Comparison of ENCODE assay signal across 13 cellular contexts in the genomic region with DNA sequence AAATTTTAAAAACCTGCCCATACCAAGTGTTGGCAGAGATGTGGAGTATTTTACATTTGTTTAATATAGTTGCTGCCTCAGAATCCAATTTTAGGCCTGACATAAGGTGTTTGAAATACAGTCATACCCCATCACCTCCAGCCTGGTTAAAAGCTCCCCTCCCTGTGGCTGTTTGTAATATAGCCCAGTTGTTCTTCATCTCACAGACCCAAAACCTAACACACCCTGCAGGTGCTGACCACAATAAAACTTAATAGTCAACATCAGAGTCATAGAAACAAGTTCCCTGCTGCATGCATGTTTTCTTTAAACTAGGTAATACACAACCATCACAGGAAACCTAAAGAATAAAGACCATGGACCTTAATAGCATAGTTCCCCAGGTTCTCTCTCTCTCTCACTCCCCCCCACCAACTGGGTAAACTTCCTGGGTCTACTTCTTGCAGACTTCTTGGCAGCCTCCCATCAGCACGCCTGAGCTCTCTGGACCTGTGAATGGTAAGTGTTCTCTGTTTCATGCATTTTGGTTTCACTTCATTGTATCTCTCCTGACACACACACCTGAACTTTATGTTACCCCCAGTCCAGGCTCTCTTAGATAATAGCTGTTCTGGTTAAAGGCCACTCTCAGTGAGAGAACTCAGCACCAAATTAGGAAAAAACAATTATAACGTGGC.
A peak's percentile ranks its signal among the peaks of the same experiment; 100 is the strongest.
DNase-seq lines count a peak whose midpoint lies in the region; ATAC-seq and TF ChIP-seq lines count a peak whose summit lies in the region.
"Had no signal": no experiment of that assay in that cellular context is flagged by ENCODE, and none has a peak within 500 bp of the region (broad histone marks: within the 10 kb centered on the region; RNA-seq: fewer than 3 reads in every experiment).

No MANE protein-coding gene starts in this region.

- ATAC-seq in GM19438 (IDR thresholded peaks at IDR 0.05; ENCODE audit: low read depth, unreplicated experiment) (peak; percentile 80), HG02884 (IDR thresholded peaks at IDR 0.05; ENCODE audit: unreplicated experiment) (peak; percentile 81), HG03571 (IDR thresholded peaks at IDR 0.05; ENCODE audit: unreplicated experiment) (no peak), Right ventricle myocardium superior (ENCODE audit: poor library complexity) (no peak)
- ATAC-seq: right lobe of liver had no signal

- H3K9me3 ChIP-seq in stomach, result peaks cover 0 to 9% (median under 1%) of the 10 kb centered on the region in 4 donors
- H3K9me3 ChIP-seq: right lobe of liver had no signal

- TF ChIP-seq POLR2A in stomach (IDR thresholded peaks at IDR 0.05), result no peak

- no peak for TF ChIP-seq EP300 in stomach (IDR thresholded peaks at IDR 0.05)

- H3K27me3 Mint-ChIP-seq in Calu3 (ENCODE audit: unreplicated experiment), result no peaks in the 10 kb centered on the region

- TF ChIP-seq CTCF in Calu3 (IDR thresholded peaks at IDR 0.05; ENCODE audit: unreplicated experiment), result no peak
- TF ChIP-seq CTCF in stomach (IDR thresholded peaks at IDR 0.05), result no peak

- H3K27ac Mint-ChIP-seq in Calu3 (ENCODE audit: unreplicated experiment), result no peak overlapping the region
- H3K27ac Mint-ChIP-seq: activated naive CD8-positive, alpha-beta T cell; mesothelial cell of epicardium had no signal

- peaks cover 7% of the 10 kb centered on the region for H3K4me1 Mint-ChIP-seq in Calu3 (ENCODE audit: low read depth, unreplicated experiment)

- no peaks in the 10 kb centered on the region for H3K4me1 ChIP-seq in stomach
- H3K4me1 ChIP-seq: right lobe of liver had no signal

- H3K27ac ChIP-seq in stomach, result no peak overlapping the region
- H3K27ac ChIP-seq: right lobe of liver had no signal

- H3K9me3 Mint-ChIP-seq in Calu3 (ENCODE audit: low read depth, unreplicated experiment), result peaks cover 4% of the 10 kb centered on the region

- H3K4me3 ChIP-seq in stomach, result no peak overlapping the region
- H3K4me3 ChIP-seq: right lobe of liver had no signal

- DNase-seq in Calu3 (peak; percentile 0), NCI-H2029 (lab: John Stamatoyannopoulos, UW) (peak; percentile 22), stomach (no peak), Right ventricle myocardium superior (no peak)
- DNase-seq in stimulated activated CD4-positive, alpha-beta T cell treated with anti-CD3 and anti-CD28 coated beads, Interleukin-2, amount 100 ng/mL, for 48 hours, result no peak
- DNase-seq: DMS79 treated with DMSO at 0.1 percent for 48 hours, NCI-H446, right lobe of liver had no signal

- H3K36me3 Mint-ChIP-seq in Calu3 (ENCODE audit: insufficient read depth, unreplicated experiment), result no peaks in the 10 kb centered on the region
- H3K36me3 Mint-ChIP-seq: activated naive CD8-positive, alpha-beta T cell; mesothelial cell of epicardium had no signal

- no peaks in the 10 kb centered on the region for H3K36me3 ChIP-seq in stomach
- H3K36me3 ChIP-seq: right lobe of liver had no signal

- H3K4me3 Mint-ChIP-seq in Calu3 (ENCODE audit: low read depth, unreplicated experiment), result no peak overlapping the region
- H3K4me3 Mint-ChIP-seq: activated naive CD8-positive, alpha-beta T cell; mesothelial cell of epicardium had no signal

- no peaks in the 10 kb centered on the region for H3K27me3 ChIP-seq in stomach
- H3K27me3 ChIP-seq: right lobe of liver had no signal

- intact Hi-C loops in Calu3 (cut with micrococcal nuclease; ENCODE audit: unreplicated experiment) (no loop called here), stomach (cut with DNase I; ENCODE audit: low total_unique reads) (no loop called here), Right ventricle myocardium superior (cut with DNase I) (no loop called here)

- WGBS in stomach, 5 donors, result 20 to 33% (median 21%) methylated on average over 2 of the region's 2 CpGs

- CTCF ChIA-PET in Calu3 (lab: Charles Lee), result no interaction called here

- BruUV-seq in Calu3 (replicated peaks; lab: Mats Ljungman, UMichigan), result no TSS peak

Comparison
In these comparisons a context has a peak if more than half of its experiments do, and no peak if none do; other contexts are left out.
1. DNase-seq: peak in Calu3 (single experiment) and NCI-H2029 (single experiment); none in stomach (single experiment), stimulated activated CD4-positive, alpha-beta T cell treated with anti-CD3 and anti-CD28 coated beads, Interleukin-2, amount 100 ng/mL, for 48 hours (0 of 2) and Right ventricle myocardium superior (single experiment).
2. ATAC-seq: peak in GM19438 (single experiment) and HG02884 (single experiment); none in HG03571 (single experiment) and Right ventricle myocardium superior (single experiment).